In genomic region chr7:924541-925231, GRCh38 we compare ENCODE assay signal across 10 cellular contexts. TPM values are rescaled to one million over a fixed set of nuclear protein-coding genes. Genes with fewer than 3 reads are reported as not detected.
DNase-seq lines count a peak whose midpoint lies in the region; ATAC-seq and TF ChIP-seq lines count a peak whose summit lies in the region.
"Had no signal": no experiment of that assay in that cellular context is flagged by ENCODE, and none has a peak within 500 bp of the region (broad histone marks: within the 10 kb centered on the region; RNA-seq: fewer than 3 reads in every experiment).

No MANE protein-coding gene starts in this region.

- H3K4me1 ChIP-seq in foreskin keratinocyte = no peaks in the 10 kb centered on the region

- H3K27ac Mint-ChIP-seq in T-helper 2 cell treated with Interferon-gamma antibody and Interleukin-4, amounts not matched to agents 5 μg/mL and 100 μg/mL, for 36 hours = peak overlapping the region; percentile 89

- H3K4me3 Mint-ChIP-seq in T-helper 2 cell treated with Interferon-gamma antibody and Interleukin-4, amounts not matched to agents 5 μg/mL and 100 μg/mL, for 36 hours = peak overlapping the region; percentile 72

- H3K27me3 Mint-ChIP-seq in T-helper 2 cell treated with Interferon-gamma antibody and Interleukin-4, amounts not matched to agents 5 μg/mL and 100 μg/mL, for 36 hours (ENCODE audit: low read depth) = no peaks in the 10 kb centered on the region

- peak; percentile 44 for ATAC-seq in GM19035 (IDR thresholded peaks at IDR 0.05; ENCODE audit: unreplicated experiment)
- ATAC-seq in HG03045 (IDR thresholded peaks at IDR 0.05; ENCODE audit: unreplicated experiment) = peak; percentile 39
- peak; percentile 30 for ATAC-seq in foreskin keratinocyte
- ATAC-seq in HG02623 (IDR thresholded peaks at IDR 0.05; ENCODE audit: unreplicated experiment) = no peak

- no peaks in the 10 kb centered on the region for H3K9me3 Mint-ChIP-seq in T-helper 2 cell treated with Interferon-gamma antibody and Interleukin-4, amounts not matched to agents 5 μg/mL and 100 μg/mL, for 36 hours

- no peak overlapping the region for H3K27ac ChIP-seq in foreskin keratinocyte

- no peak for TF ChIP-seq CTCF in foreskin keratinocyte (conservative IDR thresholded peaks at IDR 0.05)

- peaks cover 31% of the 10 kb centered on the region for H3K4me1 Mint-ChIP-seq in T-helper 2 cell treated with Interferon-gamma antibody and Interleukin-4, amounts not matched to agents 5 μg/mL and 100 μg/mL, for 36 hours (ENCODE audit: low read depth)

- peak; percentile 83 for DNase-seq in T-helper 2 cell treated with Interferon-gamma antibody and Interleukin-4, amounts not matched to agents 5 μg/mL and 100 μg/mL, for 36 hours (ENCODE audit: low spot score)
- DNase-seq in foreskin keratinocyte (no peak), midbrain (lab: John Stamatoyannopoulos, UW) (no peak), NCI-H2227 (lab: John Stamatoyannopoulos, UW; ENCODE audit: unreplicated experiment) (no peak)
- peak; percentile 60 for DNase-seq in stimulated activated CD8-positive, alpha-beta memory T cell treated with anti-CD3 and anti-CD28 coated beads, Interleukin-12 subunit alpha, Interleukin-12 subunit beta, amount 100 ng/mL, for 4 hours (ENCODE audit: low read depth)

- H3K36me3 Mint-ChIP-seq in T-helper 2 cell treated with Interferon-gamma antibody and Interleukin-4, amounts not matched to agents 5 μg/mL and 100 μg/mL, for 36 hours (ENCODE audit: low read depth) = peaks cover 9% of the 10 kb centered on the region

- H3K27me3 ChIP-seq in foreskin keratinocyte = no peaks in the 10 kb centered on the region

RNA-seq across cellular contexts. Expression of gene ADAP1, which starts 29.8 kb away (rescaled TPM):
- 5.8 and 7.8 TPM in 2 replicates for total RNA-seq in foreskin keratinocyte
- polyA plus RNA-seq in foreskin keratinocyte = 5.1 and 6.9 TPM in 2 replicates

RNA-seq across cellular contexts. Expression of gene GET4, which starts 48.3 kb away (rescaled TPM):
- total RNA-seq in foreskin keratinocyte = 27.0 and 32.1 TPM in 2 replicates
- polyA plus RNA-seq in foreskin keratinocyte = 40.9 TPM in 2 replicates

RNA-seq across cellular contexts. Expression of gene COX19, which starts 50.7 kb away (rescaled TPM):
- total RNA-seq in foreskin keratinocyte = 5.9 and 6.0 TPM in 2 replicates
- 5.6 and 6.1 TPM in 2 replicates for polyA plus RNA-seq in foreskin keratinocyte

RNA-seq across cellular contexts. Expression of gene CYP2W1, which starts 58.3 kb away (rescaled TPM):
- total RNA-seq in foreskin keratinocyte = not detected in 2 replicates
- not detected in 2 replicates for polyA plus RNA-seq in foreskin keratinocyte
- total RNA-seq: lung microvascular endothelial cell; T-helper 2 cell treated with Interferon-gamma antibody and Interleukin-4, amounts not matched to agents 100 ng/mL and 5 ng/mL, for 36 hours had no signal

Comparison
In these comparisons a context has a peak if more than half of its experiments do, and no peak if none do; other contexts are left out.
1. DNase-seq: peak in T-helper 2 cell treated with Interferon-gamma antibody and Interleukin-4, amounts not matched to agents 5 μg/mL and 100 μg/mL, for 36 hours (single experiment) and stimulated activated CD8-positive, alpha-beta memory T cell treated with anti-CD3 and anti-CD28 coated beads, Interleukin-12 subunit alpha, Interleukin-12 subunit beta, amount 100 ng/mL, for 4 hours (single experiment); none in foreskin keratinocyte (0 of 2), midbrain (single experiment) and NCI-H2227 (single experiment).